In genomic region chr11:61814958-61815789, GRCh38 we compare ENCODE assay signal across 8 cellular contexts.
DNase-seq lines count a peak whose midpoint lies in the region; ATAC-seq and TF ChIP-seq lines count a peak whose summit lies in the region.

No MANE protein-coding gene starts in this region.

- CTCF ChIA-PET in AG04449 (lab: Yijun Ruan, JAX): interaction anchor here (0.6 to 7.3 kb wide), 21 partner anchors 9 to 369 kb away, joined by 3 to 91 read pairs (median 4); partner anchors contain the start of genes FADS2 and FEN1

- no peaks in the 10 kb centered on the region for H3K27me3 ChIP-seq in layer of hippocampus (ENCODE audit: control insufficient read depth, insufficient read depth, low read length)

- ATAC-seq in GM18505 (IDR thresholded peaks at IDR 0.05; ENCODE audit: unreplicated experiment): peak; percentile 39
- peak; percentile 46 for ATAC-seq in HG02981 (IDR thresholded peaks at IDR 0.05; ENCODE audit: unreplicated experiment)

- peak overlapping the region; percentile 82 for H3K4me3 ChIP-seq in AG04449 (ENCODE audit: low read depth, low read length)

- peak; percentile 66 for TF ChIP-seq POLR2A in GM18505 (IDR thresholded peaks at IDR 0.05; ENCODE audit: borderline replicate concordance, extremely low read depth, insufficient read depth, insufficient read length)

- H3K27ac ChIP-seq in layer of hippocampus (ENCODE audit: low read depth, low read length): peak overlapping the region; percentile 99

- TF ChIP-seq CTCF in AG04449 (IDR thresholded peaks at IDR 0.05; ENCODE audit: insufficient read depth, low read length, missing control alignments): no peak

- POLR2A ChIA-PET in AG04449 (lab: Yijun Ruan, JAX): interaction anchor here (0.7 to 2.4 kb wide), 11 partner anchors 9 to 156 kb away, joined by 3 to 14 read pairs (median 5); partner anchors contain the start of genes FADS2, FEN1, FTH1 and TMEM258

- peak; percentile 58 for DNase-seq in AG04449 (ENCODE audit: low read depth, low spot score)
- DNase-seq in NCI-H2081 (lab: John Stamatoyannopoulos, UW): peak; percentile 85 to 88
- peak; percentile 95 for DNase-seq in UCSD-AML1 (lab: John Stamatoyannopoulos, UW; ENCODE audit: unreplicated experiment)
- peak; percentile 86 for DNase-seq in dedifferentiated amniotic fluid mesenchymal stem cell (ENCODE audit: extremely low spot score)
- DNase-seq in stimulated activated CD4-positive, alpha-beta T cell treated with anti-CD3 and anti-CD28 coated beads, Interleukin-12 subunit alpha, Interleukin-12 subunit beta, amount 100 ng/mL, for 48 hours (ENCODE audit: low read depth in 2 of 3, low spot score in 1 of 3): peak in 2 of 3 donors; percentile 21 to 58

Comparison
In these comparisons a context has a peak if more than half of its experiments do, and no peak if none do; other contexts are left out.
1. Peak in every context shown above with its lines: DNase-seq, ATAC-seq, H3K4me3 ChIP-seq and H3K27ac ChIP-seq.
2. DNase-seq: peak in every context shown above with its lines; median percentile 95 in UCSD-AML1; 86 in NCI-H2081; 86 in dedifferentiated amniotic fluid mesenchymal stem cell; 58 in AG04449; 40 in stimulated activated CD4-positive, alpha-beta T cell treated with anti-CD3 and anti-CD28 coated beads, Interleukin-12 subunit alpha, Interleukin-12 subunit beta, amount 100 ng/mL, for 48 hours.